15 cellular contexts compared by ENCODE assay signal in genomic region chr2:128602038-128602698, GRCh38.
DNase-seq lines count a peak whose midpoint lies in the region; ATAC-seq, FAIRE-seq and TF ChIP-seq lines count a peak whose summit lies in the region.
"Had no signal": no experiment of that assay in that cellular context is flagged by ENCODE, and none has a peak within 500 bp of the region (broad histone marks: within the 10 kb centered on the region; RNA-seq: fewer than 3 reads in every experiment).

No MANE protein-coding gene starts in this region.

- peak; percentile 33 for ATAC-seq in stimulated activated naive CD8-positive, alpha-beta T cell treated with anti-CD3 and anti-CD28 coated beads, Interleukin-15, amount 100 ng/mL, for 72 hours
- ATAC-seq in stimulated activated naive CD8-positive, alpha-beta T cell treated with anti-CD3 and anti-CD28 coated beads, Interleukin-15, Interleukin-2, amounts not matched to agents 100 U/mL and 50 U/mL, for 24 hours: no peak

- no peak overlapping the region; the same call in 1 of the 2 replicates for H4K8ac ChIP-seq in H1 (ENCODE audit: extremely low read depth, insufficient read depth, low read length)

- no peaks in the 10 kb centered on the region for H3K36me3 Mint-ChIP-seq in neural progenitor cell
- H3K36me3 Mint-ChIP-seq in activated naive CD8-positive, alpha-beta T cell treated with anti-CD3 and anti-CD28 coated beads for 36 hours: no peaks in the 10 kb centered on the region

- no peak overlapping the region for H2BK20ac ChIP-seq in H1 (ENCODE audit: low read length)

- H2AFZ ChIP-seq in H1 (ENCODE audit: low read length) (no peak overlapping the region), neural progenitor cell (replicated peaks) (no peak overlapping the region)

- H3K4me1 Mint-ChIP-seq in stimulated activated naive CD8-positive, alpha-beta T cell treated with anti-CD3 and anti-CD28 coated beads, Interleukin-15, amount 100 ng/mL, for 72 hours: no peaks in the 10 kb centered on the region
- H3K4me1 Mint-ChIP-seq in neural progenitor cell: peaks cover 16% of the 10 kb centered on the region
- H3K4me1 Mint-ChIP-seq in activated naive CD8-positive, alpha-beta T cell treated with anti-CD3 and anti-CD28 coated beads for 36 hours: no peaks in the 10 kb centered on the region

- H3K23ac ChIP-seq in H1 (ENCODE audit: insufficient read length): no peak overlapping the region

- H3K4me3 ChIP-seq in H1 (ENCODE audit: extremely low read depth in 1 of 4, insufficient read depth in 2 of 4, low read depth in 3 of 4, low read length in 4 of 4): no peak overlapping the region
- H3K4me3 ChIP-seq in neural progenitor cell: no peak overlapping the region

- H3K27ac ChIP-seq in H1 (ENCODE audit: low read depth, low read length): no peak overlapping the region
- no peak overlapping the region for H3K27ac ChIP-seq in neural progenitor cell

- CTCF ChIA-PET in H1 (lab: Charles Lee; ENCODE audit: partially characterized antibody): interaction anchor here (0.9 to 1.6 kb wide), 5 partner anchors 9 to 74 kb away, joined by 3 to 4 read pairs (median 3); no protein-coding TSS in a partner anchor

- no peak overlapping the region for H2BK15ac ChIP-seq in H1 (ENCODE audit: low read length)

- no peak overlapping the region for H3K18ac ChIP-seq in H1 (ENCODE audit: extremely low read depth, low read length)

- no peak overlapping the region for H3K4ac ChIP-seq in H1 (replicated peaks; ENCODE audit: insufficient read length, low read depth, low read length)

- TF ChIP-seq RAD21 in H1 (IDR thresholded peaks at IDR 0.05 in 1 of 2, conservative IDR thresholded peaks at IDR 0.05 in 1 of 2; ENCODE audit: low read depth in 2 of 2, low read length in 2 of 2): no peak

- WGBS in H1 (ENCODE audit: extremely low coverage in 1 of 2, insufficient coverage in 1 of 2, insufficient read length in 1 of 2, insufficient replicate concordance in 2 of 2, low coverage in 1 of 2, low lambda C conversion rate in 2 of 2, missing lambda C conversion rate in 1 of 2), 2 experiments: 85% methylated on average over 11 of the region's 11 CpGs; no CpG with 5 or more reads in 1 of the 2 experiments

- POLR2A ChIA-PET in H1 (lab: Charles Lee; ENCODE audit: partially characterized antibody): no interaction called here

- no peak for DNase-seq in stimulated activated naive CD8-positive, alpha-beta T cell treated with anti-CD3 and anti-CD28 coated beads, Interleukin-15, amount 100 ng/mL, for 72 hours
- no peak for DNase-seq in stimulated activated naive CD8-positive, alpha-beta T cell treated with anti-CD3 and anti-CD28 coated beads, Interleukin-15, Interleukin-2, amounts not matched to agents 100 U/mL and 50 U/mL, for 24 hours
- DNase-seq in H1 (ENCODE audit: low read depth in 1 of 2, low spot score in 2 of 2) (no peak), neural progenitor cell (ENCODE audit: low spot score) (no peak), SHP77 treated with DMSO at 0.1 percent for 48 hours (lab: John Stamatoyannopoulos, UW) (no peak), A172 (ENCODE audit: low spot score) (no peak)
- DNase-seq in activated naive CD8-positive, alpha-beta T cell treated with anti-CD3 and anti-CD28 coated beads for 36 hours: no peak
- DNase-seq: DMS 273 treated with DMSO at 0.1 percent for 48 hours, GOT3, Karpas-422, MM.1S, NCI-H1105, NCI-H1694 treated with DMSO at 0.1 percent for 48 hours, NCI-H774, SIG-M5 had no signal

- no peak overlapping the region for H2BK120ac ChIP-seq in H1 (replicated peaks; ENCODE audit: low read depth, low read length)

- TF ChIP-seq EP300 in H1 (IDR thresholded peaks at IDR 0.05; ENCODE audit: borderline replicate concordance in 1 of 2, low read depth in 2 of 2, low read length in 2 of 2): no peak

- H3K27me3 ChIP-seq in H1 (replicated peaks in 1 of 4; ENCODE audit: control insufficient read depth in 3 of 4, extremely low read depth in 1 of 4, insufficient read depth in 3 of 4, low read length in 3 of 4) (no peaks in the 10 kb centered on the region), neural progenitor cell (no peaks in the 10 kb centered on the region)

- no peaks in the 10 kb centered on the region for H3K79me2 ChIP-seq in H1 (ENCODE audit: control insufficient read depth in 1 of 2, insufficient read depth in 2 of 2, low read length in 2 of 2)
- no peaks in the 10 kb centered on the region for H3K79me2 ChIP-seq in neural progenitor cell (ENCODE audit: low read depth)

- no peaks in the 10 kb centered on the region for H3K27me3 Mint-ChIP-seq in stimulated activated naive CD8-positive, alpha-beta T cell treated with anti-CD3 and anti-CD28 coated beads, Interleukin-15, amount 100 ng/mL, for 72 hours
- H3K27me3 Mint-ChIP-seq in neural progenitor cell (ENCODE audit: insufficient read depth, low read depth): peaks cover 4% of the 10 kb centered on the region
- H3K27me3 Mint-ChIP-seq in activated naive CD8-positive, alpha-beta T cell treated with anti-CD3 and anti-CD28 coated beads for 36 hours: no peaks in the 10 kb centered on the region

- peaks cover 9% of the 10 kb centered on the region; the same call in 1 of the 2 replicates for H3K23me2 ChIP-seq in H1 (ENCODE audit: low read depth, low read length)

- no peaks in the 10 kb centered on the region for H3K79me1 ChIP-seq in H1 (ENCODE audit: low read depth, low read length)

- no peaks in the 10 kb centered on the region for H3F3A ChIP-seq in neural progenitor cell (ENCODE audit: low read depth)

- TF ChIP-seq CTCF in H1 (IDR thresholded peaks at IDR 0.05; ENCODE audit: control extremely low read depth in 1 of 3, insufficient read depth in 1 of 3, low read depth in 1 of 3, low read length in 3 of 3): no peak
- no peak for TF ChIP-seq CTCF in neural progenitor cell (IDR thresholded peaks at IDR 0.05)

- H3K14ac ChIP-seq in H1 (ENCODE audit: insufficient read length): no peak overlapping the region

- no peak overlapping the region for H3K9ac ChIP-seq in H1 (replicated peaks in 1 of 4; ENCODE audit: extremely low read depth in 1 of 4, low read depth in 3 of 4, low read length in 3 of 4)
- H3K9ac ChIP-seq in neural progenitor cell: no peak overlapping the region

- H3K56ac ChIP-seq in H1 (replicated peaks; ENCODE audit: insufficient read length, low read depth, low read length): no peak overlapping the region

- no peak overlapping the region for H2BK12ac ChIP-seq in H1 (ENCODE audit: low read depth, low read length)

- no peak for TF ChIP-seq POLR2A in H1 (IDR thresholded peaks at IDR 0.05; ENCODE audit: control extremely low read depth in 1 of 2, low read depth in 2 of 2, low read length in 2 of 2)

- peak overlapping the region in 1 of 2 donors; percentile 91 for H3K27ac Mint-ChIP-seq in stimulated activated naive CD8-positive, alpha-beta T cell treated with anti-CD3 and anti-CD28 coated beads, Interleukin-15, amount 100 ng/mL, for 72 hours
- H3K27ac Mint-ChIP-seq in neural progenitor cell: peak overlapping the region; percentile 91
- H3K27ac Mint-ChIP-seq in activated naive CD8-positive, alpha-beta T cell treated with anti-CD3 and anti-CD28 coated beads for 36 hours: no peak overlapping the region

- H3K9me3 ChIP-seq in H1 (ENCODE audit: insufficient read depth in 2 of 2, low read depth in 1 of 2, low read length in 1 of 2) (no peaks in the 10 kb centered on the region), neural progenitor cell (ENCODE audit: low read depth) (no peaks in the 10 kb centered on the region)

- no peak overlapping the region for H2BK5ac ChIP-seq in H1 (ENCODE audit: low read depth, low read length)

- peaks cover 0 to 7% of the 10 kb centered on the region in 2 experiments for H4K20me1 ChIP-seq in H1 (replicated peaks in 1 of 2; ENCODE audit: control insufficient read depth in 1 of 2, insufficient read depth in 2 of 2, low read length in 2 of 2)
- H4K20me1 ChIP-seq in neural progenitor cell (ENCODE audit: low read depth): no peaks in the 10 kb centered on the region

- H3K4me1 ChIP-seq in H1 (replicated peaks in 1 of 4; ENCODE audit: control insufficient read depth in 3 of 4, insufficient read depth in 4 of 4, low read length in 3 of 4): peaks cover 0 to 5% (median 0%) of the 10 kb centered on the region in 4 experiments; a peak in 2 of 7 replicates
- H3K4me1 ChIP-seq in neural progenitor cell: no peaks in the 10 kb centered on the region

- no peak overlapping the region for H2AK5ac ChIP-seq in H1 (ENCODE audit: low read depth, low read length)

- FAIRE-seq in H1 (lab: Jason Lieb, UNC): no peak

- H3K9me3 Mint-ChIP-seq in stimulated activated naive CD8-positive, alpha-beta T cell treated with anti-CD3 and anti-CD28 coated beads, Interleukin-15, amount 100 ng/mL, for 72 hours: no peaks in the 10 kb centered on the region
- H3K9me3 Mint-ChIP-seq in neural progenitor cell: no peaks in the 10 kb centered on the region
- H3K9me3 Mint-ChIP-seq in activated naive CD8-positive, alpha-beta T cell treated with anti-CD3 and anti-CD28 coated beads for 36 hours: no peaks in the 10 kb centered on the region

- no peak overlapping the region for H3K4me2 ChIP-seq in H1 (ENCODE audit: insufficient read depth in 1 of 2, low read depth in 2 of 2, low read length in 2 of 2)
- H3K4me2 ChIP-seq in neural progenitor cell: no peak overlapping the region

- no peak overlapping the region for H3K4me3 Mint-ChIP-seq in stimulated activated naive CD8-positive, alpha-beta T cell treated with anti-CD3 and anti-CD28 coated beads, Interleukin-15, amount 100 ng/mL, for 72 hours
- no peak overlapping the region for H3K4me3 Mint-ChIP-seq in neural progenitor cell
- H3K4me3 Mint-ChIP-seq in activated naive CD8-positive, alpha-beta T cell treated with anti-CD3 and anti-CD28 coated beads for 36 hours: no peak overlapping the region

- H4K91ac ChIP-seq in H1 (replicated peaks; ENCODE audit: insufficient read length, low read length): peak overlapping the region; percentile 15

- H4K5ac ChIP-seq in H1 (ENCODE audit: insufficient read length, low read depth, low read length): no peak overlapping the region

- H3K36me3 ChIP-seq in H1 (ENCODE audit: control insufficient read depth in 2 of 4, insufficient read depth in 4 of 4, low read length in 3 of 4): no peaks in the 10 kb centered on the region
- no peaks in the 10 kb centered on the region for H3K36me3 ChIP-seq in neural progenitor cell

TF ChIP-seq in H1, 55 proteins besides CTCF, POLR2A, EP300 and RAD21 (continues in another document):
- no peak for TF ChIP-seq NRF1 (IDR thresholded peaks at IDR 0.05; ENCODE audit: low read depth, low read length)
- TF ChIP-seq BACH1 (IDR thresholded peaks at IDR 0.05; ENCODE audit: low read length): no peak
- TF ChIP-seq FOSL1 (IDR thresholded peaks at IDR 0.05; ENCODE audit: insufficient read depth, low read depth, low read length): no peak
- no peak for TF ChIP-seq TBP (IDR thresholded peaks at IDR 0.05; ENCODE audit: low read depth, low read length)
- no peak for TF ChIP-seq USF2 (IDR thresholded peaks at IDR 0.05; ENCODE audit: low read length)
- no peak for TF ChIP-seq SAP30 (IDR thresholded peaks at IDR 0.05; ENCODE audit: insufficient read depth, insufficient replicate concordance, low read length)
